ENCODE assay signal across 1 cellular context in the genomic region with DNA sequence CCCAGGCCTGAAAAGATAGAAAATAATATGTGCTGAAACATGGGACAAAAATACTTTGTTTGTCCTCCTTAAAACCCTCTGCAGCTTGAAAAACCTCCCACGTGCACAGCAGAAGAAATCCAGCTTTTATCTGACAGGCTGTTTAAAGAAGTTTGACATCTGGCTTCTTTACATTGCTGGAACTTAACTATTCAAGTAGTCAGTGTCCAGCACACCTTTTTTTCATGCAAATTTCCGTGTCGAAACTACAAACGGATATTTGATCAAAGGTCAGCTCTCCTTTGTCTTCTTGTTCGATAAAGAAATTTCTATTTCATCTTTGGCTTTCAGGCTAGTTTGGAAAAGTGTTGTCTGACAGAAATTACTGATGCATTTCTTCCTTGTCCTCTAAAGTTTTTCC.
TF ChIP-seq lines count a peak whose summit lies in the region.

No MANE protein-coding gene starts in this region.

TF ChIP-seq in H1, 55 proteins besides CTCF, POLR2A, EP300 and RAD21 (continued from another document):
- TF ChIP-seq, protein P1, sequence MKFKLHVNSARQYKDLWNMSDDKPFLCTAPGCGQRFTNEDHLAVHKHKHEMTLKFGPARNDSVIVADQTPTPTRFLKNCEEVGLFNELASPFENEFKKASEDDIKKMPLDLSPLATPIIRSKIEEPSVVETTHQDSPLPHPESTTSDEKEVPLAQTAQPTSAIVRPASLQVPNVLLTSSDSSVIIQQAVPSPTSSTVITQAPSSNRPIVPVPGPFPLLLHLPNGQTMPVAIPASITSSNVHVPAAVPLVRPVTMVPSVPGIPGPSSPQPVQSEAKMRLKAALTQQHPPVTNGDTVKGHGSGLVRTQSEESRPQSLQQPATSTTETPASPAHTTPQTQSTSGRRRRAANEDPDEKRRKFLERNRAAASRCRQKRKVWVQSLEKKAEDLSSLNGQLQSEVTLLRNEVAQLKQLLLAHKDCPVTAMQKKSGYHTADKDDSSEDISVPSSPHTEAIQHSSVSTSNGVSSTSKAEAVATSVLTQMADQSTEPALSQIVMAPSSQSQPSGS (IDR thresholded peaks at IDR 0.05; ENCODE audit: low read length) = no peak
- TF ChIP-seq RBBP5 (IDR thresholded peaks at IDR 0.05; ENCODE audit: borderline replicate concordance, low read depth, low read length) (no peak), CTBP2 (IDR thresholded peaks at IDR 0.05; ENCODE audit: borderline replicate concordance, insufficient read depth, insufficient read length, low read length) (no peak), SP1 (IDR thresholded peaks at IDR 0.05; ENCODE audit: low read depth, low read length) (no peak), CBX8 (IDR thresholded peaks at IDR 0.05; ENCODE audit: borderline replicate concordance, low read depth, low read length) (no peak), MAFK (IDR thresholded peaks at IDR 0.05; ENCODE audit: low read depth, low read length) (no peak)
TF ChIP-seq in H1: peak in this region for 0.
